ENCODE assay signal across 25 cellular contexts in genomic region chr1:184476187-184476586, GRCh38.
"Had no signal": no experiment of that assay in that cellular context is flagged by ENCODE, and none has a peak within 500 bp of the region (broad histone marks: within the 10 kb centered on the region; RNA-seq: fewer than 3 reads in every experiment).

No MANE protein-coding gene starts in this region.

- DNase-seq: head of caudate nucleus; hippocampal formation; kidney glomerular epithelial cell; left colon; left ventricle myocardium inferior; mesendoderm; naive thymus-derived CD8-positive, alpha-beta T cell; occipital lobe; right lobe of liver; stimulated activated CD4-positive, alpha-beta T cell treated with anti-CD3 and anti-CD28 coated beads, Interleukin-1b, Interleukin-23, amount 100 ng/mL, for 48 hours; stimulated activated CD4-positive, alpha-beta T cell treated with anti-CD3 and anti-CD28 coated beads, Interleukin-2, amount 100 ng/mL, for 48 hours; stimulated activated CD4-positive, alpha-beta T cell treated with anti-CD3 and anti-CD28 coated beads, Interleukin-4, amount 100 ng/mL, for 4 hours; stimulated activated CD8-positive, alpha-beta memory T cell treated with anti-CD3 and anti-CD28 coated beads, Interleukin-4, amount 100 ng/mL, for 48 hours; stimulated activated naive B cell treated with anti-CD40 and anti-IgM and Interleukin-4, amounts not matched to agents 10 μg/mL and 1 μg/mL and 100 μg/mL, for 72 hours; stimulated activated naive CD8-positive, alpha-beta T cell treated with anti-CD3 and anti-CD28 coated beads, Interleukin-15, Interleukin-2, amounts not matched to agents 100 U/mL and 50 U/mL, for 24 hours; substantia nigra; thyroid gland; transverse colon; upper lobe of right lung had no signal

- H3K4me1 ChIP-seq: parathyroid adenoma, right lobe of liver, thyroid gland, upper lobe of right lung had no signal

- H3K27ac ChIP-seq: left ventricle myocardium inferior, neural progenitor cell, neutrophil, parathyroid adenoma, right atrium auricular region, right lobe of liver, thyroid gland, transverse colon, upper lobe of right lung had no signal

- H3K9me3 ChIP-seq: neutrophil, right lobe of liver, thyroid gland, transverse colon, upper lobe of right lung had no signal

- H3K4me3 ChIP-seq: left ventricle myocardium inferior, lung, neural progenitor cell, right atrium auricular region, right lobe of liver, smooth muscle cell, thyroid gland, transverse colon, upper lobe of right lung had no signal

- H3K36me3 ChIP-seq: neural progenitor cell, neutrophil, right lobe of liver, thyroid gland had no signal

- ATAC-seq: left colon; naive thymus-derived CD8-positive, alpha-beta T cell; right lobe of liver; stimulated activated naive B cell treated with anti-CD40 and anti-IgM and Interleukin-4, amounts not matched to agents 10 μg/mL and 1 μg/mL and 100 μg/mL, for 72 hours; stimulated activated naive CD8-positive, alpha-beta T cell treated with anti-CD3 and anti-CD28 coated beads, Interleukin-15, Interleukin-2, amounts not matched to agents 100 U/mL and 50 U/mL, for 24 hours; upper lobe of right lung had no signal

- H3K27me3 ChIP-seq: neural progenitor cell, neutrophil, right atrium auricular region, right lobe of liver, thyroid gland, transverse colon, upper lobe of right lung had no signal
